Comparison of ENCODE assay signal across 12 cellular contexts in the genomic region with DNA sequence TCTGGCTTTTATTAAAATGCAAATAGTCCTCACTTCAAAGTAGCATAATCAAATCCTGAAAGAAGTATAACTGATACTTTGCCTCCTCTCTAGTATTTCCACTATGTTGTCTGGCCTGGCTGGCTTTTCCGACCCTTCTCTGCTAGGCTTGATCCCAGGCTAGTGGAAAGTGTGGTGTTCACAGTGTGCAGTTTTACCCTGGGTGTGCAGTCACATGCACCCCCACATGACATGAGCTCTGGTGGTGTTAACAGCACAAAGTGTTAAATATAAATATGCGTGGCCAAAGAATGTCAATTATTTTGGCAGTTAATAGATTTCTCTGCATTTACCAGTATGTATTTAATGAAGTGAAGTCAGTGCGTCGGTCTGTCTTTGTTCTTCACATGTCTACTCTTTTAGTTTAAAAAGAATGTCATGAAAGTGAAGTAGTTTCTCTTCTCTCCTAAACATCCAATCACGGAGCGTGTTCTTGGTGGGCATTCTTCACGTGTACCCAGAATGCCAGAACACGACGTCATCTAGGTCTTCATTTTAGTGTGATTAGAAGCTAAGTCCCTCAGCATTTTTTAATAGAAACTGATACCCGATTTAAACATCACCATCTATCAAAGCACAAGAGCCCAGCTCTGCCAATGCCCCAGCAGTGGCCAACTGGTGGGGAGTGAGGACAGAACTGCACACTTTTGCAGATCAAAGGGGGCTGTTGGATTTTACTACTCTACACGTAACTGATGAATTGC.
A peak's percentile ranks its signal among the peaks of the same experiment; 100 is the strongest.
DNase-seq lines count a peak whose midpoint lies in the region; ATAC-seq and TF ChIP-seq lines count a peak whose summit lies in the region.
"Had no signal": no experiment of that assay in that cellular context is flagged by ENCODE, and none has a peak within 500 bp of the region (broad histone marks: within the 10 kb centered on the region; RNA-seq: fewer than 3 reads in every experiment).

No MANE protein-coding gene starts in this region.

- H3K36me3 ChIP-seq in esophagus (ENCODE audit: control insufficient read depth in 2 of 2, insufficient read depth in 2 of 2, low read length in 1 of 2), result peaks cover 0 to 7% of the 10 kb centered on the region in 2 donors
- H3K36me3 ChIP-seq in upper lobe of left lung, result peaks cover 0 to 3% (median 0%) of the 10 kb centered on the region in 4 donors

- no peak for TF ChIP-seq POLR2A in upper lobe of left lung (IDR thresholded peaks at IDR 0.05)

- H3K27ac ChIP-seq in esophagus (ENCODE audit: low read depth in 2 of 2, low read length in 1 of 2), result peak overlapping the region; percentile 73 to 82
- peak overlapping the region; percentile 21 to 63 (median 44) for H3K27ac ChIP-seq in upper lobe of left lung
- H3K27ac ChIP-seq: testis had no signal

- TF ChIP-seq CTCF in osteocyte (IDR thresholded peaks at IDR 0.05) (no peak), upper lobe of left lung (IDR thresholded peaks at IDR 0.05) (no peak)

- H3K27me3 Mint-ChIP-seq in activated CD4-positive, alpha-beta T cell treated with anti-CD3 and anti-CD28 coated beads, Interleukin-2, amount 10 ng/mL, durations not matched to agents 24 days and 14 days, result no peaks in the 10 kb centered on the region
- no peaks in the 10 kb centered on the region for H3K27me3 Mint-ChIP-seq in osteocyte (ENCODE audit: unreplicated experiment)
- H3K27me3 Mint-ChIP-seq in activated T-helper 1 cell treated with anti-CD3 and anti-CD28 coated beads, Interleukin-12 subunit alpha, Interleukin-12 subunit beta, Interleukin-2, Interleukin-4 antibody, amounts not matched to agents 30 ng/mL and 10 ng/mL and 1 ng/mL, durations not matched to agents 14 hours and 24 hours and 36 hours (ENCODE audit: insufficient read depth), result no peaks in the 10 kb centered on the region
- H3K27me3 Mint-ChIP-seq: activated CD4-positive, alpha-beta T cell treated with anti-CD3 and anti-CD28 coated beads for 36 hours had no signal

- WGBS in esophagus, 2 donors, result 40 to 55% methylated on average over 11 of the region's 11 CpGs
- WGBS in upper lobe of left lung, 2 donors, result 61 to 69% methylated on average over 11 of the region's 11 CpGs

- no peak overlapping the region for H3K4me3 Mint-ChIP-seq in activated CD4-positive, alpha-beta T cell treated with anti-CD3 and anti-CD28 coated beads, Interleukin-2, amount 10 ng/mL, durations not matched to agents 24 days and 14 days
- H3K4me3 Mint-ChIP-seq in osteocyte (ENCODE audit: unreplicated experiment), result no peak overlapping the region
- no peak overlapping the region for H3K4me3 Mint-ChIP-seq in activated T-helper 1 cell treated with anti-CD3 and anti-CD28 coated beads, Interleukin-12 subunit alpha, Interleukin-12 subunit beta, Interleukin-2, Interleukin-4 antibody, amounts not matched to agents 30 ng/mL and 10 ng/mL and 1 ng/mL, durations not matched to agents 14 hours and 24 hours and 36 hours
- H3K4me3 Mint-ChIP-seq: activated CD4-positive, alpha-beta T cell treated with anti-CD3 and anti-CD28 coated beads for 36 hours had no signal

- H3K27ac Mint-ChIP-seq in activated CD4-positive, alpha-beta T cell treated with anti-CD3 and anti-CD28 coated beads, Interleukin-2, amount 10 ng/mL, durations not matched to agents 24 days and 14 days, result no peak overlapping the region
- peak overlapping the region; percentile 58 for H3K27ac Mint-ChIP-seq in osteocyte (ENCODE audit: unreplicated experiment)
- no peak overlapping the region for H3K27ac Mint-ChIP-seq in activated T-helper 1 cell treated with anti-CD3 and anti-CD28 coated beads, Interleukin-12 subunit alpha, Interleukin-12 subunit beta, Interleukin-2, Interleukin-4 antibody, amounts not matched to agents 30 ng/mL and 10 ng/mL and 1 ng/mL, durations not matched to agents 14 hours and 24 hours and 36 hours
- H3K27ac Mint-ChIP-seq: activated CD4-positive, alpha-beta T cell treated with anti-CD3 and anti-CD28 coated beads for 36 hours had no signal

- peaks cover 9% of the 10 kb centered on the region for H3K36me3 Mint-ChIP-seq in activated CD4-positive, alpha-beta T cell treated with anti-CD3 and anti-CD28 coated beads, Interleukin-2, amount 10 ng/mL, durations not matched to agents 24 days and 14 days (ENCODE audit: low read depth)
- H3K36me3 Mint-ChIP-seq in osteocyte (ENCODE audit: unreplicated experiment), result peaks cover 39% of the 10 kb centered on the region
- no peaks in the 10 kb centered on the region for H3K36me3 Mint-ChIP-seq in activated T-helper 1 cell treated with anti-CD3 and anti-CD28 coated beads, Interleukin-12 subunit alpha, Interleukin-12 subunit beta, Interleukin-2, Interleukin-4 antibody, amounts not matched to agents 30 ng/mL and 10 ng/mL and 1 ng/mL, durations not matched to agents 14 hours and 24 hours and 36 hours (ENCODE audit: low read depth)

- ATAC-seq in upper lobe of left lung (ENCODE audit: low FRiP score in 2 of 2), result no peak
- ATAC-seq in GM19455 (IDR thresholded peaks at IDR 0.05; ENCODE audit: unreplicated experiment), result no peak
- ATAC-seq in HG03175 (IDR thresholded peaks at IDR 0.05; ENCODE audit: unreplicated experiment), result no peak
- ATAC-seq: activated CD4-positive, alpha-beta T cell treated with anti-CD3 and anti-CD28 coated beads for 36 hours had no signal

- H3K27me3 ChIP-seq in esophagus (ENCODE audit: control insufficient read depth in 1 of 2, insufficient read depth in 2 of 2, low read length in 2 of 2) (no peaks in the 10 kb centered on the region), upper lobe of left lung (no peaks in the 10 kb centered on the region)
- H3K27me3 ChIP-seq: testis had no signal

- H3K4me1 ChIP-seq in esophagus (ENCODE audit: control insufficient read depth in 2 of 2, insufficient read depth in 2 of 2, low read length in 1 of 2) (peaks cover 9 to 24% of the 10 kb centered on the region in 2 donors), upper lobe of left lung (peaks cover 39 to 62% (median 47%) of the 10 kb centered on the region in 4 donors)

- no peak overlapping the region for H3K4me3 ChIP-seq in esophagus (ENCODE audit: low read depth in 1 of 2, low read length in 2 of 2)
- H3K4me3 ChIP-seq in upper lobe of left lung, result no peak overlapping the region
- H3K4me3 ChIP-seq: testis had no signal

- TF ChIP-seq EP300 in upper lobe of left lung (IDR thresholded peaks at IDR 0.05), result no peak

- H3K9me3 ChIP-seq in esophagus (ENCODE audit: control insufficient read depth in 2 of 2, insufficient read depth in 1 of 2, low read depth in 1 of 2, low read length in 1 of 2) (no peaks in the 10 kb centered on the region), upper lobe of left lung (no peaks in the 10 kb centered on the region)
- H3K9me3 ChIP-seq: testis had no signal

- H3K9me3 Mint-ChIP-seq in activated CD4-positive, alpha-beta T cell treated with anti-CD3 and anti-CD28 coated beads, Interleukin-2, amount 10 ng/mL, durations not matched to agents 24 days and 14 days, result no peaks in the 10 kb centered on the region
- peaks cover 3% of the 10 kb centered on the region for H3K9me3 Mint-ChIP-seq in osteocyte (ENCODE audit: unreplicated experiment)
- no peaks in the 10 kb centered on the region for H3K9me3 Mint-ChIP-seq in activated T-helper 1 cell treated with anti-CD3 and anti-CD28 coated beads, Interleukin-12 subunit alpha, Interleukin-12 subunit beta, Interleukin-2, Interleukin-4 antibody, amounts not matched to agents 30 ng/mL and 10 ng/mL and 1 ng/mL, durations not matched to agents 14 hours and 24 hours and 36 hours

- intact Hi-C loops in activated CD4-positive, alpha-beta T cell treated with anti-CD3 and anti-CD28 coated beads, Interleukin-2, amount 10 ng/mL, durations not matched to agents 24 days and 14 days (cut with micrococcal nuclease), result no loop called here
- intact Hi-C loops in activated T-helper 1 cell treated with anti-CD3 and anti-CD28 coated beads, Interleukin-12 subunit alpha, Interleukin-12 subunit beta, Interleukin-2, Interleukin-4 antibody, amounts not matched to agents 30 ng/mL and 10 ng/mL and 1 ng/mL, durations not matched to agents 14 hours and 24 hours and 36 hours (cut with micrococcal nuclease), result no loop called here

- DNase-seq in activated CD4-positive, alpha-beta T cell treated with anti-CD3 and anti-CD28 coated beads, Interleukin-2, amount 10 ng/mL, durations not matched to agents 24 days and 14 days, result peak; percentile 29
- DNase-seq in activated CD4-positive, alpha-beta T cell treated with anti-CD3 and anti-CD28 coated beads for 48 hours, result no peak
- DNase-seq in osteocyte (ENCODE audit: extremely low spot score, unreplicated experiment), result no peak
- no peak for DNase-seq in upper lobe of left lung
- no peak for DNase-seq in activated T-helper 1 cell treated with anti-CD3 and anti-CD28 coated beads, Interleukin-12 subunit alpha, Interleukin-12 subunit beta, Interleukin-2, Interleukin-4 antibody, amounts not matched to agents 30 ng/mL and 10 ng/mL and 1 ng/mL, durations not matched to agents 14 hours and 24 hours and 36 hours (ENCODE audit: low spot score)
- DNase-seq: activated CD4-positive, alpha-beta T cell treated with anti-CD3 and anti-CD28 coated beads for 36 hours; Calu3; mesendoderm; testis had no signal

- H3K4me1 Mint-ChIP-seq in activated CD4-positive, alpha-beta T cell treated with anti-CD3 and anti-CD28 coated beads, Interleukin-2, amount 10 ng/mL, durations not matched to agents 24 days and 14 days, result peaks cover 9% of the 10 kb centered on the region
- H3K4me1 Mint-ChIP-seq in osteocyte (ENCODE audit: unreplicated experiment), result peaks cover 73% of the 10 kb centered on the region
- H3K4me1 Mint-ChIP-seq in activated T-helper 1 cell treated with anti-CD3 and anti-CD28 coated beads, Interleukin-12 subunit alpha, Interleukin-12 subunit beta, Interleukin-2, Interleukin-4 antibody, amounts not matched to agents 30 ng/mL and 10 ng/mL and 1 ng/mL, durations not matched to agents 14 hours and 24 hours and 36 hours (ENCODE audit: low read depth), result peaks cover 14% of the 10 kb centered on the region
- H3K4me1 Mint-ChIP-seq: activated CD4-positive, alpha-beta T cell treated with anti-CD3 and anti-CD28 coated beads for 36 hours had no signal
